Comparison of ENCODE assay signal across 17 cellular contexts in genomic region chr7:50211306-50212015, GRCh38.
DNase-seq lines count a peak whose midpoint lies in the region; ATAC-seq and TF ChIP-seq lines count a peak whose summit lies in the region.
"Had no signal": no experiment of that assay in that cellular context is flagged by ENCODE, and none has a peak within 500 bp of the region (broad histone marks: within the 10 kb centered on the region; RNA-seq: fewer than 3 reads in every experiment).

No MANE protein-coding gene starts in this region.

- intact Hi-C loops in CD8-positive, alpha-beta T cell (cut with DNase I, micrococcal nuclease), result loop anchor here (2.0 kb wide), 2 partner anchors 17 to 53 kb away; no protein-coding TSS in a partner anchor
- intact Hi-C loops in spleen (cut with DNase I; ENCODE audit: low total_unique reads), result no loop called here

- no peak overlapping the region for H3K27ac ChIP-seq in CD8-positive, alpha-beta T cell (ENCODE audit: low read depth, low read length)
- H3K27ac ChIP-seq in spleen, result peak overlapping the region in 2 of 8 donors; percentile 37 to 45
- H3K27ac ChIP-seq: adrenal gland, C4-2B, thyroid gland had no signal

- TF ChIP-seq CTCF in CD8-positive, alpha-beta T cell (IDR thresholded peaks at IDR 0.05), result no peak
- TF ChIP-seq CTCF in GM13976 (IDR thresholded peaks at IDR 0.05; ENCODE audit: borderline replicate concordance, control extremely low read depth, extremely low read depth, insufficient read depth, missing control alignments) (no peak), spleen (IDR thresholded peaks at IDR 0.05 in 8 of 11, conservative IDR thresholded peaks at IDR 0.05 in 3 of 11) (no peak)

- H3K4me3 ChIP-seq in CD8-positive, alpha-beta T cell (ENCODE audit: low read depth, low read length), result no peak overlapping the region
- no peak overlapping the region for H3K4me3 ChIP-seq in spleen
- H3K4me3 ChIP-seq: adrenal gland, MG63, thyroid gland had no signal

- H3K4me1 Mint-ChIP-seq in CD8-positive, alpha-beta T cell (ENCODE audit: low read depth), result peaks cover 98% of the 10 kb centered on the region
- peaks cover 66 to 68% of the 10 kb centered on the region in 2 donors for H3K4me1 Mint-ChIP-seq in natural killer cell treated with Interleukin-12 subunit alpha and Interleukin-12 subunit beta and Interleukin-15 and Interleukin-18, amount 100 ng/mL, for 72 hours (ENCODE audit: low read depth in 2 of 2)
- H3K4me1 Mint-ChIP-seq: mesothelial cell of epicardium had no signal

- H3K27ac Mint-ChIP-seq in CD8-positive, alpha-beta T cell, result peak overlapping the region; percentile 75
- H3K27ac Mint-ChIP-seq in activated naive CD4-positive, alpha-beta T cell treated with anti-CD3 and anti-CD28 coated beads, Interleukin-2, amount 50 U/mL, for 72 hours, result peak overlapping the region; percentile 72 to 91
- H3K27ac Mint-ChIP-seq in natural killer cell treated with Interleukin-12 subunit alpha and Interleukin-12 subunit beta and Interleukin-15 and Interleukin-18, amount 100 ng/mL, for 72 hours, result peak overlapping the region; percentile 20 to 55
- H3K27ac Mint-ChIP-seq: mesothelial cell of epicardium had no signal

- ATAC-seq in CD8-positive, alpha-beta T cell, result no peak
- ATAC-seq in activated naive CD4-positive, alpha-beta T cell treated with anti-CD3 and anti-CD28 coated beads, Interleukin-2, amount 50 U/mL, for 72 hours, result no peak
- no peak for ATAC-seq in natural killer cell treated with Interleukin-12 subunit alpha and Interleukin-12 subunit beta and Interleukin-15 and Interleukin-18, amount 100 ng/mL, for 72 hours
- ATAC-seq: PC-3 had no signal

- peaks cover 97% of the 10 kb centered on the region for H3K4me1 ChIP-seq in CD8-positive, alpha-beta T cell (ENCODE audit: insufficient read depth, low read length)
- H3K4me1 ChIP-seq in spleen, result peaks cover 0 to 100% (median 46%) of the 10 kb centered on the region in 6 donors
- H3K4me1 ChIP-seq: adrenal gland, thyroid gland had no signal

- no peaks in the 10 kb centered on the region for H3K27me3 Mint-ChIP-seq in CD8-positive, alpha-beta T cell (ENCODE audit: low read depth)
- H3K27me3 Mint-ChIP-seq in natural killer cell treated with Interleukin-12 subunit alpha and Interleukin-12 subunit beta and Interleukin-15 and Interleukin-18, amount 100 ng/mL, for 72 hours, result no peaks in the 10 kb centered on the region

- no peaks in the 10 kb centered on the region for H3K9me3 Mint-ChIP-seq in CD8-positive, alpha-beta T cell
- no peaks in the 10 kb centered on the region for H3K9me3 Mint-ChIP-seq in activated naive CD4-positive, alpha-beta T cell treated with anti-CD3 and anti-CD28 coated beads, Interleukin-2, amount 50 U/mL, for 72 hours
- H3K9me3 Mint-ChIP-seq in natural killer cell treated with Interleukin-12 subunit alpha and Interleukin-12 subunit beta and Interleukin-15 and Interleukin-18, amount 100 ng/mL, for 72 hours, result no peaks in the 10 kb centered on the region
- H3K9me3 Mint-ChIP-seq: mesothelial cell of epicardium had no signal

- TF ChIP-seq POLR2A in spleen (IDR thresholded peaks at IDR 0.05), result no peak

- H3K36me3 Mint-ChIP-seq in CD8-positive, alpha-beta T cell, result no peaks in the 10 kb centered on the region
- H3K36me3 Mint-ChIP-seq in activated naive CD4-positive, alpha-beta T cell treated with anti-CD3 and anti-CD28 coated beads, Interleukin-2, amount 50 U/mL, for 72 hours, result peaks cover 5 to 15% of the 10 kb centered on the region in 2 donors
- H3K36me3 Mint-ChIP-seq in natural killer cell treated with Interleukin-12 subunit alpha and Interleukin-12 subunit beta and Interleukin-15 and Interleukin-18, amount 100 ng/mL, for 72 hours, result no peaks in the 10 kb centered on the region
- H3K36me3 Mint-ChIP-seq: mesothelial cell of epicardium had no signal

- in situ Hi-C loops in GM13976 (cut with MboI; ENCODE audit: low sequenced_read_pairs, unreplicated experiment), result no loop called here

- POLR2A ChIA-PET in CD8-positive, alpha-beta T cell (lab: Charles Lee), result interaction anchor here (0.6 to 4.0 kb wide), 4 partner anchors 55 to 157 kb away, joined by 3 to 16 read pairs (median 3); no protein-coding TSS in a partner anchor

- H3K4me3 Mint-ChIP-seq in CD8-positive, alpha-beta T cell, result peak overlapping the region; percentile 32
- H3K4me3 Mint-ChIP-seq in natural killer cell treated with Interleukin-12 subunit alpha and Interleukin-12 subunit beta and Interleukin-15 and Interleukin-18, amount 100 ng/mL, for 72 hours, result peak overlapping the region; percentile 14
- H3K4me3 Mint-ChIP-seq: mesothelial cell of epicardium had no signal

- H3K27me3 ChIP-seq in CD8-positive, alpha-beta T cell (ENCODE audit: insufficient read depth, low read length), result no peaks in the 10 kb centered on the region
- H3K27me3 ChIP-seq in spleen (replicated peaks in 1 of 7), result no peaks in the 10 kb centered on the region
- H3K27me3 ChIP-seq: adrenal gland, MG63, thyroid gland had no signal

- no peaks in the 10 kb centered on the region for H3K9me3 ChIP-seq in CD8-positive, alpha-beta T cell (ENCODE audit: low read length)
- no peaks in the 10 kb centered on the region for H3K9me3 ChIP-seq in spleen
- H3K9me3 ChIP-seq: adrenal gland, MG63, thyroid gland had no signal

- no peaks in the 10 kb centered on the region for H3K36me3 ChIP-seq in CD8-positive, alpha-beta T cell (ENCODE audit: insufficient read depth, low read length)
- no peaks in the 10 kb centered on the region for H3K36me3 ChIP-seq in spleen
- H3K36me3 ChIP-seq: adrenal gland, MG63, thyroid gland had no signal

- CTCF ChIA-PET in CD8-positive, alpha-beta T cell (lab: Charles Lee), result interaction anchor here (0.8 to 12.4 kb wide), 6 partner anchors 17 to 154 kb away, joined by 3 to 339 read pairs (median 4); no protein-coding TSS in a partner anchor

- no peak for DNase-seq in CD8-positive, alpha-beta T cell
- DNase-seq in GM13976 (ENCODE audit: low spot score) (peak; percentile 16), HCEC 1CT (no peak), spleen (no peak), NCI-H1048 (lab: John Stamatoyannopoulos, UW) (no peak)
- no peak for DNase-seq in activated naive CD4-positive, alpha-beta T cell treated with anti-CD3 and anti-CD28 coated beads, Interleukin-2, amount 50 U/mL, for 72 hours (ENCODE audit: low spot score in 2 of 2)
- DNase-seq in natural killer cell treated with Interleukin-12 subunit alpha and Interleukin-12 subunit beta and Interleukin-15 and Interleukin-18, amount 100 ng/mL, for 72 hours (ENCODE audit: low spot score), result no peak
- DNase-seq: central memory CD4-positive, alpha-beta T cell; DMS79 treated with DMSO at 0.1 percent for 48 hours; MG63; NCI-H187 treated with DMSO at 0.1 percent for 48 hours; NCI-H524; PC-3; thyroid gland had no signal

- 83 to 95% (median 92%) methylated on average over 5 to 9 of the region's 9 CpGs for WGBS in spleen, 5 donors
